ENCODE assay signal across 23 cellular contexts in the genomic region with DNA sequence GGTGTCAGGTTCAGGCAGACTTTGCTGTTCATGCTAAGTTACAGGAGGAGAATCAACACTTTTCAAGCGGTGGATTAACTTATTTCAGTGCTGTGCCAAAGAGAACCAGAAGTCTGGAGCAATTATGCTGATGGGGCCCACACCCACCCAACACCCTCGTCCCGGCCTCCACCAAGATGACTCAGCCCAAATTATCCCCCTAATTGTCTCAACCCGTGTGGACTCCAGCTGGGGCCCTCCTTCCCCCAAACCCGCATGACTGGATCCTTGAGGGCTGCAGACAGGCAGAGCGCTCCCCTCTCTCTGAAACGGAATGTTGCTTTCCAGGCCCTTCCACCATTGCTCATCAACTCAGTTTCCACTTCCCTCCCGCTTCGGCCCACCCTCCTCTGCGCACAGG. TPM values are rescaled to one million over a fixed set of nuclear protein-coding genes. Genes with fewer than 3 reads are reported as not detected.
DNase-seq lines count a peak whose midpoint lies in the region; ATAC-seq, FAIRE-seq and TF ChIP-seq lines count a peak whose summit lies in the region.
"Had no signal": no experiment of that assay in that cellular context is flagged by ENCODE, and none has a peak within 500 bp of the region (broad histone marks: within the 10 kb centered on the region; RNA-seq: fewer than 3 reads in every experiment).

No MANE protein-coding gene starts in this region.

- DNase-seq in AG10803 (ENCODE audit: low read depth) (peak; percentile 81), IMR-90 (no peak), H1 (ENCODE audit: low read depth in 1 of 2, low spot score in 2 of 2) (no peak), neural progenitor cell (ENCODE audit: low spot score) (no peak), HPDE6-E6E7 (ENCODE audit: extremely low spot score) (no peak)
- DNase-seq: ACHN; activated CD4-positive, alpha-beta T cell treated with anti-CD3 and anti-CD28 coated beads for 48 hours; activated naive CD4-positive, alpha-beta T cell treated with anti-CD3 and anti-CD28 coated beads, Interleukin-2, amount 50 U/mL, for 16 hours; CD8-positive, alpha-beta memory T cell; dermis blood vessel endothelial cell; heart right ventricle; NCI-H2029; NCI-H524; nephron progenitor cell; retina had no signal

- H3K4me3 Mint-ChIP-seq in neural progenitor cell: peak overlapping the region; percentile 33
- H3K4me3 Mint-ChIP-seq: brain; CD8-positive, alpha-beta memory T cell; IgD-negative memory B cell; nephron progenitor cell had no signal

- H3K56ac ChIP-seq in IMR-90 (ENCODE audit: extremely low read depth, insufficient read depth, low read length) (no peak overlapping the region), H1 (replicated peaks; ENCODE audit: insufficient read length, low read depth, low read length) (no peak overlapping the region)

- H4K91ac ChIP-seq in IMR-90 (ENCODE audit: insufficient read depth, low read depth, low read length) (peak overlapping the region; percentile 50), H1 (replicated peaks; ENCODE audit: insufficient read length, low read length) (peak overlapping the region; percentile 25)

- peak overlapping the region; percentile 76 for H2AK9ac ChIP-seq in IMR-90 (replicated peaks; ENCODE audit: low read depth, low read length, poor library complexity)

- no CpG with 5 or more reads among the region's 10 CpGs for WGBS in IMR-90 (ENCODE audit: extremely low coverage in 2 of 2, insufficient read length in 1 of 2), 2 experiments
- 65% methylated on average over 9 of the region's 10 CpGs; no CpG with 5 or more reads in 1 of the 2 experiments for WGBS in H1 (ENCODE audit: extremely low coverage in 1 of 2, insufficient coverage in 1 of 2, insufficient read length in 1 of 2, insufficient replicate concordance in 2 of 2, low coverage in 1 of 2, low lambda C conversion rate in 2 of 2, missing lambda C conversion rate in 1 of 2), 2 experiments

- no peak for TF ChIP-seq CTCF in AG10803 (conservative IDR thresholded peaks at IDR 0.05; ENCODE audit: low read length)
- TF ChIP-seq CTCF in IMR-90 (conservative IDR thresholded peaks at IDR 0.05; ENCODE audit: low read depth, low read length): no peak
- TF ChIP-seq CTCF in H1 (IDR thresholded peaks at IDR 0.05; ENCODE audit: control extremely low read depth in 1 of 3, insufficient read depth in 1 of 3, low read depth in 1 of 3, low read length in 3 of 3): no peak
- no peak for TF ChIP-seq CTCF in neural progenitor cell (IDR thresholded peaks at IDR 0.05)

- peaks cover 3% of the 10 kb centered on the region; the same call in 1 of the 2 replicates for H3K9me3 ChIP-seq in IMR-90 (ENCODE audit: control insufficient read depth, insufficient read depth, low read length)
- H3K9me3 ChIP-seq in H1 (ENCODE audit: insufficient read depth in 2 of 2, low read depth in 1 of 2, low read length in 1 of 2): peaks cover 0 to 3% of the 10 kb centered on the region in 2 experiments; a peak in 1 of 4 replicates
- no peaks in the 10 kb centered on the region for H3K9me3 ChIP-seq in neural progenitor cell (ENCODE audit: low read depth)
- H3K9me3 ChIP-seq: vagina had no signal

- H2AK5ac ChIP-seq in IMR-90 (ENCODE audit: low read depth, low read length) (no peak overlapping the region), H1 (ENCODE audit: low read depth, low read length) (peak overlapping the region; percentile 10; the same call in 1 of the 2 replicates)

- ATAC-seq in IMR-90 (ENCODE audit: low read depth) (peak; percentile 7; the same call in 1 of the 2 replicates), HG02970 (IDR thresholded peaks at IDR 0.05; ENCODE audit: low FRiP score, unreplicated experiment) (no peak), GM21526 (IDR thresholded peaks at IDR 0.05; ENCODE audit: low FRiP score, unreplicated experiment) (no peak), HG03159 (IDR thresholded peaks at IDR 0.05; ENCODE audit: unreplicated experiment) (no peak)
- ATAC-seq: heart right ventricle, Panc1 had no signal

- TF ChIP-seq POLR2A in IMR-90 (IDR thresholded peaks at IDR 0.05; ENCODE audit: low read depth, low read length) (no peak), H1 (IDR thresholded peaks at IDR 0.05; ENCODE audit: control extremely low read depth in 1 of 2, low read depth in 2 of 2, low read length in 2 of 2) (no peak)

- peaks cover 17% of the 10 kb centered on the region for H3K27me3 Mint-ChIP-seq in neural progenitor cell (ENCODE audit: insufficient read depth, low read depth)
- H3K27me3 Mint-ChIP-seq: brain, IgD-negative memory B cell had no signal

- H4K5ac ChIP-seq in IMR-90 (ENCODE audit: low read depth, low read length) (peak overlapping the region; percentile 8), H1 (ENCODE audit: insufficient read length, low read depth, low read length) (no peak overlapping the region)

- H3F3A ChIP-seq in neural progenitor cell (ENCODE audit: low read depth): no peaks in the 10 kb centered on the region

- H3K27me3 ChIP-seq in IMR-90 (ENCODE audit: control insufficient read depth, insufficient read depth, low read length) (no peaks in the 10 kb centered on the region), H1 (replicated peaks in 1 of 4; ENCODE audit: control insufficient read depth in 3 of 4, extremely low read depth in 1 of 4, insufficient read depth in 3 of 4, low read length in 3 of 4) (0 out of 7 replicates have a peak, but pooled peaks cover 0 to 2% (median 0%) of the 10 kb centered on the region in 4 experiments), neural progenitor cell (no peaks in the 10 kb centered on the region)
- H3K27me3 ChIP-seq: heart right ventricle, vagina had no signal

- peak overlapping the region; percentile 50; the same call in 1 of the 2 replicates for H2BK12ac ChIP-seq in H1 (ENCODE audit: low read depth, low read length)

- no peak overlapping the region for H3K18ac ChIP-seq in IMR-90 (ENCODE audit: low read depth, low read length)
- peak overlapping the region; percentile 51 for H3K18ac ChIP-seq in H1 (ENCODE audit: extremely low read depth, low read length)

- no peaks in the 10 kb centered on the region for H3K79me1 ChIP-seq in IMR-90 (ENCODE audit: low read depth in 1 of 2, low read length in 2 of 2)
- no peaks in the 10 kb centered on the region for H3K79me1 ChIP-seq in H1 (ENCODE audit: low read depth, low read length)

- no peak overlapping the region for H3K27ac Mint-ChIP-seq in neural progenitor cell
- H3K27ac Mint-ChIP-seq: CD8-positive, alpha-beta memory T cell; IgD-negative memory B cell; nephron progenitor cell had no signal

- peak overlapping the region in 1 of 2 experiments; percentile 26; a peak in 1 of 4 replicates for H4K8ac ChIP-seq in IMR-90 (ENCODE audit: low read depth in 2 of 2, low read length in 2 of 2)
- no peak overlapping the region for H4K8ac ChIP-seq in H1 (ENCODE audit: extremely low read depth, insufficient read depth, low read length)

- peaks cover 6% of the 10 kb centered on the region for H3K36me3 Mint-ChIP-seq in neural progenitor cell

- H3K9me3 Mint-ChIP-seq in neural progenitor cell: peaks cover 8% of the 10 kb centered on the region

- H3K4ac ChIP-seq in IMR-90 (ENCODE audit: low read depth, low read length) (peak overlapping the region; percentile 45; the same call in 1 of the 2 replicates), H1 (replicated peaks; ENCODE audit: insufficient read length, low read depth, low read length) (no peak overlapping the region)

- CTCF ChIA-PET in IMR-90 (lab: Yijun Ruan, JAX): no interaction called here
- CTCF ChIA-PET in H1 (lab: Charles Lee; ENCODE audit: partially characterized antibody): interaction anchor here (1.0 to 1.2 kb wide), 2 partner anchors 11 to 154 kb away, joined by 3 read pairs; no protein-coding TSS in a partner anchor

- H2BK5ac ChIP-seq in IMR-90 (ENCODE audit: low read depth, low read length, poor library complexity, severe bottlenecking) (no peak overlapping the region), H1 (ENCODE audit: low read depth, low read length) (no peak overlapping the region; the same call in 1 of the 2 replicates)

- H3K4me2 ChIP-seq in IMR-90 (ENCODE audit: low read depth, low read length) (no peak overlapping the region), H1 (ENCODE audit: insufficient read depth in 1 of 2, low read depth in 2 of 2, low read length in 2 of 2) (no peak overlapping the region; a peak in 1 of 4 replicates), neural progenitor cell (no peak overlapping the region)

- no peaks in the 10 kb centered on the region for H3K23me2 ChIP-seq in H1 (ENCODE audit: low read depth, low read length)

- peak overlapping the region; percentile 29 for H2AFZ ChIP-seq in IMR-90 (replicated peaks; ENCODE audit: low read length, poor library complexity)
- 0 out of 2 replicates have a peak overlapping the region, but pooled peaks have one; percentile 1 for H2AFZ ChIP-seq in H1 (ENCODE audit: low read length)
- H2AFZ ChIP-seq in neural progenitor cell (replicated peaks): no peak overlapping the region

- no peak overlapping the region for H3K4me3 ChIP-seq in AG10803 (ENCODE audit: low read length)
- H3K4me3 ChIP-seq in IMR-90 (ENCODE audit: insufficient read depth, low read depth, low read length): no peak overlapping the region
- H3K4me3 ChIP-seq in H1 (ENCODE audit: extremely low read depth in 1 of 4, insufficient read depth in 2 of 4, low read depth in 3 of 4, low read length in 4 of 4): no peak overlapping the region
- no peak overlapping the region for H3K4me3 ChIP-seq in neural progenitor cell
- H3K4me3 ChIP-seq: heart right ventricle, vagina had no signal

- TF ChIP-seq RAD21 in IMR-90 (IDR thresholded peaks at IDR 0.05; ENCODE audit: low read length) (no peak), H1 (IDR thresholded peaks at IDR 0.05 in 1 of 2, conservative IDR thresholded peaks at IDR 0.05 in 1 of 2; ENCODE audit: low read depth in 2 of 2, low read length in 2 of 2) (no peak)

- H2BK20ac ChIP-seq in IMR-90 (ENCODE audit: low read depth, low read length) (peak overlapping the region; percentile 38), H1 (ENCODE audit: low read length) (no peak overlapping the region)

- no peak overlapping the region; the same call in 2 of the 3 replicates for H2BK15ac ChIP-seq in IMR-90 (ENCODE audit: low read depth, low read length)
- H2BK15ac ChIP-seq in H1 (ENCODE audit: low read length): no peak overlapping the region

- in situ Hi-C loops in IMR-90 (cut with MboI; ENCODE audit: low sequenced_read_pairs): no loop called here

- no peak overlapping the region for H3K27ac ChIP-seq in IMR-90 (ENCODE audit: insufficient read depth, low read length)
- no peak overlapping the region for H3K27ac ChIP-seq in H1 (ENCODE audit: low read depth, low read length)
- no peak overlapping the region for H3K27ac ChIP-seq in neural progenitor cell
- H3K27ac ChIP-seq: heart right ventricle, vagina had no signal

- H3K23ac ChIP-seq in IMR-90 (ENCODE audit: low read depth, low read length) (0 out of 2 replicates have a peak overlapping the region, but pooled peaks have one; percentile 35), H1 (ENCODE audit: insufficient read length) (no peak overlapping the region)

- POLR2A ChIA-PET in IMR-90 (lab: Charles Lee; ENCODE audit: unreplicated experiment): no interaction called here
- POLR2A ChIA-PET in H1 (lab: Charles Lee; ENCODE audit: partially characterized antibody): no interaction called here

- H2BK120ac ChIP-seq in IMR-90 (ENCODE audit: low read depth, low read length) (peak overlapping the region; percentile 79), H1 (replicated peaks; ENCODE audit: low read depth, low read length) (no peak overlapping the region)

- H3K4me1 Mint-ChIP-seq in neural progenitor cell: peaks cover 32% of the 10 kb centered on the region

- peaks cover 7% of the 10 kb centered on the region for H3K9me1 ChIP-seq in IMR-90 (ENCODE audit: insufficient read depth, low read length)

- no peak for TF ChIP-seq EP300 in H1 (IDR thresholded peaks at IDR 0.05; ENCODE audit: borderline replicate concordance in 1 of 2, low read depth in 2 of 2, low read length in 2 of 2)

- BruUV-seq in IMR-90 (replicated peaks; lab: Mats Ljungman, UMichigan): no TSS peak

- no peaks in the 10 kb centered on the region for H3K79me2 ChIP-seq in H1 (ENCODE audit: control insufficient read depth in 1 of 2, insufficient read depth in 2 of 2, low read length in 2 of 2)
- H3K79me2 ChIP-seq in neural progenitor cell (ENCODE audit: low read depth): no peaks in the 10 kb centered on the region

- H3K36me3 ChIP-seq in IMR-90 (ENCODE audit: control insufficient read depth, insufficient read depth, low read length) (no peaks in the 10 kb centered on the region), H1 (ENCODE audit: control insufficient read depth in 2 of 4, insufficient read depth in 4 of 4, low read length in 3 of 4) (no peaks in the 10 kb centered on the region), neural progenitor cell (no peaks in the 10 kb centered on the region)
- H3K36me3 ChIP-seq: vagina had no signal

- intact Hi-C loops in IMR-90 (cut with micrococcal nuclease): no loop called here

- FAIRE-seq in H1 (lab: Jason Lieb, UNC): no peak
- FAIRE-seq: keratinocyte had no signal

- dilution Hi-C loops in IMR-90 (cut with HindIII; ENCODE audit: low sequenced_read_pairs, unreplicated experiment): no loop called here

- H3K9ac ChIP-seq in IMR-90 (ENCODE audit: low read depth, low read length) (no peak overlapping the region), H1 (replicated peaks in 1 of 4; ENCODE audit: extremely low read depth in 1 of 4, low read depth in 3 of 4, low read length in 3 of 4) (no peak overlapping the region), neural progenitor cell (no peak overlapping the region)

- H3K14ac ChIP-seq in IMR-90 (replicated peaks; ENCODE audit: low read depth, low read length): peak overlapping the region; percentile 21; the same call in 1 of the 2 replicates
- no peak overlapping the region for H3K14ac ChIP-seq in H1 (ENCODE audit: insufficient read length)

- H3K4me1 ChIP-seq in IMR-90 (ENCODE audit: control insufficient read depth, insufficient read depth, low read length) (peaks cover 5% of the 10 kb centered on the region; the same call in 1 of the 2 replicates), H1 (replicated peaks in 1 of 4; ENCODE audit: control insufficient read depth in 3 of 4, insufficient read depth in 4 of 4, low read length in 3 of 4) (peaks cover 3 to 8% (median 6%) of the 10 kb centered on the region in 4 experiments), neural progenitor cell (peaks cover 3% of the 10 kb centered on the region)
- H3K4me1 ChIP-seq: heart right ventricle, vagina had no signal

- H4K20me1 ChIP-seq in IMR-90 (ENCODE audit: insufficient read depth, low read length) (no peaks in the 10 kb centered on the region), H1 (replicated peaks in 1 of 2; ENCODE audit: control insufficient read depth in 1 of 2, insufficient read depth in 2 of 2, low read length in 2 of 2) (no peaks in the 10 kb centered on the region), neural progenitor cell (ENCODE audit: low read depth) (no peaks in the 10 kb centered on the region)

RNA-seq across cellular contexts. Expression of gene MN1, which starts 34.6 kb away (rescaled TPM):
- 0.28 and 0.36 TPM in 2 replicates for total RNA-seq in IMR-90 (2012; rRNA removed)
- polyA plus RNA-seq in IMR-90 (2012; rRNA removed): 1.3 and 1.9 TPM in 2 replicates
- polyA plus RNA-seq in IMR-90 (2012; cell fraction: cytosol; rRNA removed): 0.51 and 3.8 TPM in 2 replicates
- 1.5 and 2.2 TPM in 2 replicates for polyA plus RNA-seq in IMR-90 (2012; cell fraction: nucleus; rRNA removed; ENCODE audit: low replicate concordance)
- 4.9 and 5.2 TPM in 2 replicates for total RNA-seq in H1 (2021; fragmentation: NEBNext Ultra II Directional; extraction: Animal tissue kit (Norgen Biotek cat#: 25700))
- polyA plus RNA-seq in H1 (2011; rRNA removed): 3.1 and 5.0 TPM in 2 replicates
- polyA plus RNA-seq in H1 (2011; cell fraction: cytosol; rRNA removed): 2.5 TPM
- polyA plus RNA-seq in H1 (2011; cell fraction: nucleus; rRNA removed): 5.9 TPM
- 2.5 to 3.7 TPM (median 3.4 TPM) in 4 replicates for polyA plus RNA-seq in H1 (2012, experiment 1 of 2)
- 1.8 TPM for polyA plus RNA-seq in H1 (2012, experiment 2 of 2)
- 2.8 TPM for polyA plus RNA-seq in H1 (2013, experiment 1 of 2)
- polyA plus RNA-seq in H1 (2013, experiment 2 of 2): 3.1 TPM
- polyA minus RNA-seq in H1 (2011; rRNA and poly(A)+ RNA removed): 2.0 and 3.1 TPM in 2 replicates
- polyA minus RNA-seq in H1 (2011; cell fraction: cytosol; rRNA and poly(A)+ RNA removed): 5.6 TPM
- polyA minus RNA-seq in H1 (2011; cell fraction: nucleus; rRNA and poly(A)+ RNA removed): 3.3 TPM
- total RNA-seq in neural progenitor cell (ENCODE audit: low replicate concordance): 13.3 and 27.2 TPM in 2 replicates
- polyA plus RNA-seq: CD8-positive, alpha-beta memory T cell; IgD-negative memory B cell had no signal
